In genomic region chr9:4792572-4793411, GRCh38 we compare ENCODE assay signal across 1 cellular context.
A peak's percentile ranks its signal among the peaks of the same experiment; 100 is the strongest.
TF ChIP-seq lines count a peak whose summit lies in the region.

RCL1 (plus strand) TSS chr9:4792944; CDS start chr9:4793092, 148 bp downstream.

TF ChIP-seq in HepG2, 621 proteins besides CTCF, POLR2A, EP300 and RAD21 (continued from another document and continues in another):
- TF ChIP-seq ZFP91 (CRISPR knock-in tag; IDR thresholded peaks at IDR 0.05; ENCODE audit: borderline replicate concordance) (peak; percentile 84; the same call in 1 of the 2 replicates), ZNF589 (CRISPR knock-in tag; conservative IDR thresholded peaks at IDR 0.05) (no peak), ZBTB46 (CRISPR knock-in tag; IDR thresholded peaks at IDR 0.05; ENCODE audit: borderline replicate concordance) (no peak), PREB (CRISPR knock-in tag; IDR thresholded peaks at IDR 0.05) (no peak), NCOA2 (CRISPR knock-in tag; IDR thresholded peaks at IDR 0.05) (no peak), NR1H2 (CRISPR knock-in tag; IDR thresholded peaks at IDR 0.05; ENCODE audit: borderline replicate concordance, low read depth) (no peak; the same call in 1 of the 2 replicates), PHB2 (IDR thresholded peaks at IDR 0.05; ENCODE audit: partially characterized antibody) (no peak), ZNF414 (CRISPR knock-in tag; IDR thresholded peaks at IDR 0.05) (no peak; the same call in 1 of the 2 replicates), ZNF782 (CRISPR knock-in tag; IDR thresholded peaks at IDR 0.05; ENCODE audit: borderline replicate concordance) (no peak), FOXO4 (CRISPR knock-in tag; conservative IDR thresholded peaks at IDR 0.05) (no peak), CEBPB (IDR thresholded peaks at IDR 0.05; ENCODE audit: borderline replicate concordance, low read depth, low read length) (no peak), ZNF737 (CRISPR knock-in tag; IDR thresholded peaks at IDR 0.05; ENCODE audit: borderline replicate concordance) (no peak), MBD4 (IDR thresholded peaks at IDR 0.05; ENCODE audit: borderline replicate concordance, low read length) (no peak), NFYC (CRISPR knock-in tag; IDR thresholded peaks at IDR 0.05) (peak; percentile 94), ZNF788 (CRISPR knock-in tag; IDR thresholded peaks at IDR 0.05; ENCODE audit: borderline replicate concordance) (peak; percentile 31; the same call in 1 of the 2 replicates), ZBTB43 (CRISPR knock-in tag; conservative IDR thresholded peaks at IDR 0.05) (no peak), GMEB2 (CRISPR knock-in tag; IDR thresholded peaks at IDR 0.05; ENCODE audit: low read depth) (no peak), MIXL1 (CRISPR knock-in tag; IDR thresholded peaks at IDR 0.05) (no peak), ATF7-NPFF (CRISPR knock-in tag; IDR thresholded peaks at IDR 0.05; ENCODE audit: low read depth) (peak; percentile 63; the same call in 1 of the 2 replicates), MAFF (IDR thresholded peaks at IDR 0.05; ENCODE audit: low read depth, low read length) (no peak), PCBP1 (IDR thresholded peaks at IDR 0.05; ENCODE audit: borderline replicate concordance, low read depth, low read length) (no peak), NR0B2 (CRISPR knock-in tag; IDR thresholded peaks at IDR 0.05) (peak; percentile 84; the same call in 1 of the 2 replicates), ZNF572 (CRISPR knock-in tag; IDR thresholded peaks at IDR 0.05) (no peak), ZNF552 (CRISPR knock-in tag; IDR thresholded peaks at IDR 0.05; ENCODE audit: borderline replicate concordance) (peak; percentile 58), ATF3 (CRISPR knock-in tag; IDR thresholded peaks at IDR 0.05) (no peak), ZBTB38 (CRISPR knock-in tag; IDR thresholded peaks at IDR 0.05) (peak; percentile 12; the same call in 1 of the 2 replicates), ZNF777 (CRISPR knock-in tag; IDR thresholded peaks at IDR 0.05) (peak; percentile 100), NFE2L1 (CRISPR knock-in tag; IDR thresholded peaks at IDR 0.05; ENCODE audit: borderline replicate concordance) (no peak), ZSCAN20 (CRISPR knock-in tag; IDR thresholded peaks at IDR 0.05; ENCODE audit: borderline replicate concordance) (no peak), ZNF879 (CRISPR knock-in tag; IDR thresholded peaks at IDR 0.05) (peak; percentile 30; the same call in 1 of the 2 replicates), ZBTB44 (CRISPR knock-in tag; IDR thresholded peaks at IDR 0.05) (no peak), BCL3 (CRISPR knock-in tag; IDR thresholded peaks at IDR 0.05) (peak; percentile 52; the same call in 1 of the 2 replicates), ZNF441 (CRISPR knock-in tag; IDR thresholded peaks at IDR 0.05; ENCODE audit: borderline replicate concordance) (peak; percentile 57; the same call in 1 of the 2 replicates), JUND (CRISPR knock-in tag; IDR thresholded peaks at IDR 0.05) (no peak), ZNF784 (CRISPR knock-in tag; IDR thresholded peaks at IDR 0.05; ENCODE audit: borderline replicate concordance) (0 out of 2 replicates have a peak, but pooled peaks have one; percentile 27), ZNF574 (CRISPR knock-in tag; IDR thresholded peaks at IDR 0.05) (peak; percentile 48; the same call in 1 of the 2 replicates), ZNF235 (CRISPR knock-in tag; IDR thresholded peaks at IDR 0.05; ENCODE audit: borderline replicate concordance) (peak; percentile 79; the same call in 1 of the 2 replicates), TEAD3 (CRISPR knock-in tag; optimal IDR thresholded peaks at IDR 0.05; ENCODE audit: borderline replicate concordance) (no peak), THRA (CRISPR knock-in tag; IDR thresholded peaks at IDR 0.05; ENCODE audit: borderline replicate concordance) (no peak), RBFOX2 (IDR thresholded peaks at IDR 0.05; ENCODE audit: low read depth, low read length) (peak; percentile 92), ELF3 (CRISPR knock-in tag; IDR thresholded peaks at IDR 0.05) (peak; percentile 31; the same call in 1 of the 2 replicates)
